16 cellular contexts compared by ENCODE assay signal in the genomic region with DNA sequence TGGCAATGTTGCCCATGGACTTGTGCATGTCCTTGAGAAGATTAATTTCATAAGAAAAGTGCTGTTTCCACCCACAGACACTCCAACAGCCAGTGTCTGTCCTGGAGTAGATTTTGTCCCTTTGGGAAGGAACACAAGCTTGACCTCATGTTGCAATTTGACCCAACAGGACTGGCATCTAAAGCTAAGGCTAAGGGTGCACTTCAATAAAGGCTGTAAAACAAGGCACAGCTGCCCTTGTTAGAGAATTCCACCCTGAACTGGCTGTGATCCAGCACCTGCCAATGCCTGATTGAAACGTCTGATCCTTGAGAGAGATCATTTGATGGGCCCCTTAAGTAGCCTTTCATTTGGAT. TPM values are rescaled to one million over a fixed set of nuclear protein-coding genes. Genes with fewer than 3 reads are reported as not detected.
A peak's percentile ranks its signal among the peaks of the same experiment; 100 is the strongest.
DNase-seq lines count a peak whose midpoint lies in the region; ATAC-seq and TF ChIP-seq lines count a peak whose summit lies in the region.
"Had no signal": no experiment of that assay in that cellular context is flagged by ENCODE, and none has a peak within 500 bp of the region (broad histone marks: within the 10 kb centered on the region; RNA-seq: fewer than 3 reads in every experiment).

No MANE protein-coding gene starts in this region.

- no peaks in the 10 kb centered on the region for H3K27me3 ChIP-seq in psoas muscle (ENCODE audit: insufficient read depth in 3 of 3, low read length in 2 of 3)
- no peaks in the 10 kb centered on the region for H3K27me3 ChIP-seq in vagina
- H3K27me3 ChIP-seq: BLaER1 treated with 17β-estradiol and CSF1 and Interleukin-3, amounts not matched to agents 10 nM and 100 nM; gastroesophageal sphincter; neural progenitor cell; thyroid gland had no signal

- TF ChIP-seq POLR2A in vagina (IDR thresholded peaks at IDR 0.05), result no peak

- DNase-seq in DMS53 treated with DMSO at 0.1 percent for 48 hours (lab: John Stamatoyannopoulos, UW; ENCODE audit: unreplicated experiment) (peak; percentile 61), NCI-H187 treated with DMSO at 0.1 percent for 48 hours (lab: John Stamatoyannopoulos, UW) (peak; percentile 93), SHP77 (lab: John Stamatoyannopoulos, UW) (peak; percentile 50 to 66), psoas muscle (no peak), left ventricle myocardium superior (no peak), A172 (ENCODE audit: low spot score) (no peak), vagina (ENCODE audit: extremely low spot score in 2 of 2) (no peak), NCI-H146 treated with DMSO at 0.1 percent for 48 hours (lab: John Stamatoyannopoulos, UW; ENCODE audit: unreplicated experiment) (no peak)
- DNase-seq: activated CD8-positive, alpha-beta memory T cell treated with anti-CD3 and anti-CD28 coated beads, Interleukin-2, amount 10 ng/mL, durations not matched to agents 7 days and 5 days; activated effector memory CD4-positive, alpha-beta T cell treated with anti-CD3 and anti-CD28 coated beads, Interleukin-2, amount 50 U/mL, for 16 hours; T-helper 1 cell; thyroid gland had no signal

- peak overlapping the region; percentile 81 for H3K27ac ChIP-seq in psoas muscle
- no peak overlapping the region for H3K27ac ChIP-seq in vagina
- H3K27ac ChIP-seq: gastroesophageal sphincter, neural progenitor cell, thyroid gland had no signal

- H3K36me3 ChIP-seq in psoas muscle (ENCODE audit: insufficient read depth in 1 of 2, low read depth in 1 of 2) (no peaks in the 10 kb centered on the region), vagina (no peaks in the 10 kb centered on the region)
- H3K36me3 ChIP-seq: BLaER1 treated with 17β-estradiol and CSF1 and Interleukin-3, amounts not matched to agents 10 nM and 100 nM; gastroesophageal sphincter; neural progenitor cell; thyroid gland had no signal

- no peaks in the 10 kb centered on the region for H3K9me3 ChIP-seq in psoas muscle
- H3K9me3 ChIP-seq in vagina, result no peaks in the 10 kb centered on the region
- H3K9me3 ChIP-seq: BLaER1 treated with 17β-estradiol and CSF1 and Interleukin-3, amounts not matched to agents 10 nM and 100 nM; gastroesophageal sphincter; thyroid gland had no signal

- intact Hi-C loops in psoas muscle (cut with DNase I) (no loop called here), left ventricle myocardium superior (cut with micrococcal nuclease) (no loop called here), vagina (cut with DNase I) (no loop called here)

- H3K4me3 ChIP-seq in psoas muscle (no peak overlapping the region), vagina (no peak overlapping the region)
- H3K4me3 ChIP-seq: BLaER1 treated with 17β-estradiol and CSF1 and Interleukin-3, amounts not matched to agents 10 nM and 100 nM; gastroesophageal sphincter; neural progenitor cell; thyroid gland had no signal

- no peak for TF ChIP-seq CTCF in psoas muscle (IDR thresholded peaks at IDR 0.05)
- no peak for TF ChIP-seq CTCF in vagina (IDR thresholded peaks at IDR 0.05)

- ATAC-seq in psoas muscle (peak in 1 of 4 donors; percentile 34), left ventricle myocardium superior (no peak)
- ATAC-seq: activated CD8-positive, alpha-beta memory T cell treated with anti-CD3 and anti-CD28 coated beads, Interleukin-2, amount 10 ng/mL, durations not matched to agents 7 days and 5 days; gastroesophageal sphincter; WTC11 had no signal

- H3K4me1 ChIP-seq in psoas muscle (peaks cover 29% of the 10 kb centered on the region), vagina (no peaks in the 10 kb centered on the region)
- H3K4me1 ChIP-seq: neural progenitor cell, thyroid gland had no signal

- WGBS in psoas muscle, 3 donors, result 14 to 30% (median 18%) methylated on average over 1 of the region's 1 CpG

RNA-seq across cellular contexts. Expression of a gene that starts 56.3 kb away (rescaled TPM):
- total RNA-seq in psoas muscle (100 to 1,000 TPM; 106 to 173 (median 136) TPM), left ventricle myocardium superior (83.3 TPM), vagina (23.8 TPM)
- 100 to 1,000 TPM in 2 of 3 donors, 10 to 100 TPM in 1; 62.7 to 154 (median 104) TPM for polyA plus RNA-seq in psoas muscle
- total RNA-seq in A172 (2014; rRNA removed; shearing (Covaris generic)), result 77.7 and 99.7 TPM in 2 replicates

Comparison
In these comparisons a context has a peak if more than half of its experiments do, and no peak if none do; other contexts are left out.
1. DNase-seq: peak in DMS53 treated with DMSO at 0.1 percent for 48 hours (single experiment), NCI-H187 treated with DMSO at 0.1 percent for 48 hours (single experiment) and SHP77 (2 of 2); none in psoas muscle (0 of 2), left ventricle myocardium superior (single experiment), A172 (single experiment), vagina (0 of 2) and NCI-H146 treated with DMSO at 0.1 percent for 48 hours (single experiment).